ENCODE assay signal across 14 cellular contexts in genomic region chr2:236535024-236535423, GRCh38. TPM values are rescaled to one million over a fixed set of nuclear protein-coding genes. Genes with fewer than 3 reads are reported as not detected.
A peak's percentile ranks its signal among the peaks of the same experiment; 100 is the strongest.
DNase-seq lines count a peak whose midpoint lies in the region; ATAC-seq and TF ChIP-seq lines count a peak whose summit lies in the region.
"Had no signal": no experiment of that assay in that cellular context is flagged by ENCODE, and none has a peak within 500 bp of the region (broad histone marks: within the 10 kb centered on the region; RNA-seq: fewer than 3 reads in every experiment).

No MANE protein-coding gene starts in this region.

- TF ChIP-seq POLR2A in uterus (IDR thresholded peaks at IDR 0.05), result no peak

- no peak for TF ChIP-seq CTCF in uterus (IDR thresholded peaks at IDR 0.05)

- no peak for ATAC-seq in GM21528 (IDR thresholded peaks at IDR 0.05; ENCODE audit: low FRiP score, unreplicated experiment)

- intact Hi-C loops in uterus (cut with DNase I; ENCODE audit: low total_unique reads), result no loop called here

- peak; percentile 34 for DNase-seq in HS-5 (ENCODE audit: low read depth)
- peak; percentile 69 for DNase-seq in amniotic epithelial cell (ENCODE audit: low read depth)
- peak; percentile 20 for DNase-seq in fibroblast of the conjunctiva (ENCODE audit: low read depth)
- DNase-seq in renal cortical epithelial cell (ENCODE audit: low read depth), result peak; percentile 5
- no peak for DNase-seq in NCI-H526 treated with DMSO at 0.1 percent for 48 hours (lab: John Stamatoyannopoulos, UW)
- DNase-seq in NCI-H2081 treated with DMSO at 0.1 percent for 48 hours (lab: John Stamatoyannopoulos, UW), result no peak
- no peak for DNase-seq in uterus
- DNase-seq: activated CD4-positive, alpha-beta memory T cell treated with anti-CD3 and anti-CD28 coated beads for 36 hours; activated effector memory CD4-positive, alpha-beta T cell treated with Interleukin-2 at 50 U/mL for 16 hours; GF-D8; NCI-H1105 had no signal

- no peaks in the 10 kb centered on the region for H3K36me3 ChIP-seq in uterus

- no peaks in the 10 kb centered on the region for H3K9me3 ChIP-seq in uterus

- no peaks in the 10 kb centered on the region for H3K27me3 ChIP-seq in uterus

- H3K27ac ChIP-seq in uterus, result no peak overlapping the region
- H3K27ac ChIP-seq: C4-2B had no signal

- H3K4me3 ChIP-seq in uterus, result no peak overlapping the region
- H3K4me3 ChIP-seq: skin epidermis had no signal

- H3K4me1 ChIP-seq in uterus, result no peaks in the 10 kb centered on the region

RNA-seq across cellular contexts. Expression of gene ACKR3, which starts 34.6 kb away (rescaled TPM):
- total RNA-seq in renal cortical epithelial cell (0.05 and 0.35 TPM in 2 replicates), uterus (10 to 100 TPM; 11.8 to 61.5 (median 26.2) TPM)

Comparison
In these comparisons a context has a peak if more than half of its experiments do, and no peak if none do; other contexts are left out.
1. DNase-seq: peak in HS-5 (single experiment), amniotic epithelial cell (single experiment), fibroblast of the conjunctiva (single experiment) and renal cortical epithelial cell (single experiment); none in NCI-H526 treated with DMSO at 0.1 percent for 48 hours (single experiment), NCI-H2081 treated with DMSO at 0.1 percent for 48 hours (single experiment) and uterus (0 of 2).